ENCODE assay signal across 16 cellular contexts in the genomic region with DNA sequence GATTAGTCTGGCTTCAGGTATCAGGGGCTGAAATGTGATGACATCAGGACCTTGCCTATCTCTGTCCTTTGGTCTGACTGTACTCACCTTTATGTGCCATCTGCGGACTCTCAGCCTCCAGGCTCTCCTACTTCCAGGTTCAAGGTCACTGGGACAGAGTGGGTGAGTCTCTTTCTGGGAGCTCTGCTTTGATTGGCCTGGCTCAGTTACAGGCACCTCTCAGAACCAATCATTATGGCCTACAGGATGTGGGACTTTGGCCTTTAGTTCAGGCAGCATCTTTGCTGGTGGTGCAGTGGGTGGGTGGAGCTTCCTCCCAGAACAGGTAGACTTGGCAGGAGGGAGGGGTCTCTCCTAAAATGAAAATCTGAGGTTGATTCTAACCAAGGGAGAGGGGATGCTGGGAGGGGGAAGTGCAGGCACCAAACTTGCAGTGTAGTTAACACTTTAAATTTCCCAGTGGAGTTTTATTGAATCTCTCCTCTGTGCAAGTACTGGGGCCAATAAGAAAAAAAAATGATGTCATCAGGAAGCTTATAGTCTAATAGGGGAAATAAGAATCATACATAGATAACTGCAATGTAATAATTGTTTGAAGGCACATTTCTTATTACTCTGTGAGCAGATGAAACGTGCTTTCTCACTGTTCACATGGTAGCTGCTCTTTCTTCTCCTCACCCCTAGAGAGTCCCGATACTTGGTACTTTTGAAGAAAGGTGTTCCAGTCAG. TPM values are rescaled to one million over a fixed set of nuclear protein-coding genes. Genes with fewer than 3 reads are reported as not detected.
A peak's percentile ranks its signal among the peaks of the same experiment; 100 is the strongest.
DNase-seq lines count a peak whose midpoint lies in the region; TF ChIP-seq lines count a peak whose summit lies in the region.
"Had no signal": no experiment of that assay in that cellular context is flagged by ENCODE, and none has a peak within 500 bp of the region (broad histone marks: within the 10 kb centered on the region; RNA-seq: fewer than 3 reads in every experiment).

No MANE protein-coding gene starts in this region.

- DNase-seq in DMS 273 (lab: John Stamatoyannopoulos, UW; ENCODE audit: unreplicated experiment) (peak; percentile 13), DMS 273 treated with DMSO at 0.1 percent for 48 hours (lab: John Stamatoyannopoulos, UW) (no peak), GM20000 (ENCODE audit: low spot score) (peak; percentile 25), OCI-LY7 (ENCODE audit: low spot score) (peak; percentile 11), iPS-NIHi11 (ENCODE audit: low spot score) (peak; percentile 79), stomach (no peak)
- no peak for DNase-seq in activated CD4-positive, alpha-beta T cell treated with anti-CD3 and anti-CD28 coated beads, Interleukin-2, amount 50 U/mL, for 1 hour
- no peak for DNase-seq in effector CD8-positive, alpha-beta T cell (lab: John Stamatoyannopoulos, UW)
- DNase-seq: activated naive CD4-positive, alpha-beta T cell treated with anti-CD3 and anti-CD28 coated beads, Interleukin-2, amount 10 ng/mL, durations not matched to agents 7 days and 5 days; C1 segment of cervical spinal cord; effector CD4-positive, alpha-beta T cell; NCI-H524; Peyer's patch had no signal

- CTCF ChIA-PET in OCI-LY7 (lab: Charles Lee; ENCODE audit: unreplicated experiment): no interaction called here

- no peak for TF ChIP-seq POLR2A in stomach (IDR thresholded peaks at IDR 0.05)

- H3K27ac ChIP-seq in OCI-LY7 (ENCODE audit: low read depth, low read length, poor library complexity, severe bottlenecking) (no peak overlapping the region), stomach (no peak overlapping the region)
- H3K27ac ChIP-seq: 22Rv1, neural progenitor cell, Peyer's patch, suprapubic skin had no signal

- POLR2A ChIA-PET in OCI-LY7 (lab: Charles Lee): interaction anchor here (0.8 kb wide), 1 partner anchor 9 kb away, joined by 3 read pairs; no protein-coding TSS in a partner anchor

- TF ChIP-seq CTCF in GM20000 (IDR thresholded peaks at IDR 0.05; ENCODE audit: extremely low read depth, missing control alignments) (no peak), OCI-LY7 (conservative IDR thresholded peaks at IDR 0.05; ENCODE audit: low read length) (no peak), stomach (IDR thresholded peaks at IDR 0.05) (no peak)

- H3K9me3 ChIP-seq in OCI-LY7 (ENCODE audit: low read length) (no peaks in the 10 kb centered on the region), stomach (no peaks in the 10 kb centered on the region)
- H3K9me3 ChIP-seq: Peyer's patch, suprapubic skin had no signal

- intact Hi-C loops in OCI-LY7 (cut with micrococcal nuclease; ENCODE audit: unreplicated experiment) (no loop called here), stomach (cut with DNase I; ENCODE audit: low total_unique reads) (no loop called here)

- no peak overlapping the region for H3K4me2 ChIP-seq in OCI-LY7 (ENCODE audit: low read length)
- H3K4me2 ChIP-seq: neural progenitor cell had no signal

- no peaks in the 10 kb centered on the region for H3K27me3 ChIP-seq in stomach
- H3K27me3 ChIP-seq: neural progenitor cell, Peyer's patch, suprapubic skin had no signal

- no peak for TF ChIP-seq EP300 in stomach (IDR thresholded peaks at IDR 0.05)

- H3K4me3 ChIP-seq in OCI-LY7 (ENCODE audit: low read depth, low read length, poor library complexity, severe bottlenecking): no peak overlapping the region
- H3K4me3 ChIP-seq in stomach: no peak overlapping the region
- H3K4me3 ChIP-seq: neural progenitor cell, Peyer's patch, suprapubic skin had no signal

- WGBS in stomach, 5 donors: 81 to 94% (median 88%) methylated on average over 3 of the region's 3 CpGs

- H2AFZ ChIP-seq in OCI-LY7 (ENCODE audit: low read length): no peak overlapping the region
- H2AFZ ChIP-seq: neural progenitor cell had no signal

- H3K36me3 ChIP-seq in OCI-LY7 (ENCODE audit: insufficient read depth, low read length): no peaks in the 10 kb centered on the region
- no peaks in the 10 kb centered on the region for H3K36me3 ChIP-seq in stomach
- H3K36me3 ChIP-seq: neural progenitor cell, Peyer's patch, suprapubic skin had no signal

- no peaks in the 10 kb centered on the region for H3K4me1 ChIP-seq in OCI-LY7 (ENCODE audit: insufficient read depth, low read length, poor library complexity, severe bottlenecking)
- peaks cover 0 to 11% (median 0%) of the 10 kb centered on the region in 4 donors for H3K4me1 ChIP-seq in stomach
- H3K4me1 ChIP-seq: neural progenitor cell, Peyer's patch had no signal

- H4K20me1 ChIP-seq in OCI-LY7 (ENCODE audit: insufficient read depth, low read length): no peaks in the 10 kb centered on the region

- no peaks in the 10 kb centered on the region for H3K79me2 ChIP-seq in OCI-LY7 (ENCODE audit: insufficient read depth, low read depth, low read length)

- H3K9me2 ChIP-seq in OCI-LY7 (ENCODE audit: insufficient read depth, low read length): no peaks in the 10 kb centered on the region

- BruUV-seq in OCI-LY7 (replicated peaks; lab: Mats Ljungman, UMichigan): no TSS peak

RNA-seq across cellular contexts. Expression of gene SLC24A3, which starts 53.4 kb away (rescaled TPM):
- not detected in 2 replicates for total RNA-seq in OCI-LY7 (2014; rRNA removed; shearing (Covaris generic))
- total RNA-seq in OCI-LY7 (2022) (not detected in 2 replicates), stomach (1 to 10 TPM; 1.8 to 9.0 (median 5.5) TPM)
- 1 to 10 TPM; 2.4 to 3.8 (median 3.5) TPM for polyA plus RNA-seq in stomach

Comparison
In these comparisons a context has a peak if more than half of its experiments do, and no peak if none do; other contexts are left out.
1. DNase-seq: peak in DMS 273 (single experiment), GM20000 (single experiment), OCI-LY7 (single experiment) and iPS-NIHi11 (single experiment); none in DMS 273 treated with DMSO at 0.1 percent for 48 hours (single experiment), stomach (single experiment), activated CD4-positive, alpha-beta T cell treated with anti-CD3 and anti-CD28 coated beads, Interleukin-2, amount 50 U/mL, for 1 hour (single experiment) and effector CD8-positive, alpha-beta T cell (single experiment).